Comparison of ENCODE assay signal across 2 cellular contexts in the genomic region with DNA sequence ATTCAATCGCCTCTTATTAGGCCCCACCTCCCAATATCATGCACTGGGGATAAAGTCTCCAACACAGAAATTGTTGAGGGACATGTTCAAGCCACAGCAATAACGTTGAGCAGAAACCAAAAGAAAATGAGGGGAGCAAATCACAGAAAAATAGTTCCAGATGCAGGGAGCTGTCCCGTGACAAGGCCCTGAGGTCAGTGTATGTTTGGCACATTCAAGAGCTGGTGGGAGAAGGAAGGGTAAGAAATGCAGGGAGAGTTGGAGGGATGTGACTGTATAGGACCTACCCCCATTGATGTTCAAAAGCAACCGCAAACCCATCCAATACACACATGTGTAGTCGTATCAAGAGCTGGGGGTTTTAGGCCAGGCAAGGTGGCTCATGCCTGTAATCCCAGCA.
TF ChIP-seq lines count a peak whose summit lies in the region.

No MANE protein-coding gene starts in this region.

TF ChIP-seq in HEK293, 187 proteins besides CTCF, POLR2A, EP300 and RAD21:
- TF ChIP-seq ZNF623 (tag by site-specific recombination; IDR thresholded peaks at IDR 0.05) (peak; percentile 59), ZNF654 (tag by site-specific recombination; IDR thresholded peaks at IDR 0.05; ENCODE audit: low read depth) (no peak)

TF ChIP-seq in K562, 482 proteins besides CTCF, POLR2A, EP300 and RAD21:
- TF ChIP-seq CBX2 (IDR thresholded peaks at IDR 0.05; ENCODE audit: insufficient read depth, low read length, poor library complexity, severe bottlenecking), result no peak
- TF ChIP-seq RBM25 (IDR thresholded peaks at IDR 0.05; ENCODE audit: low read depth, low read length, severe bottlenecking), result peak; percentile 49
TF ChIP-seq in K562: peak in this region for 1.
